Comparison of ENCODE assay signal across 25 cellular contexts in genomic region chr13:43239441-43239840, GRCh38.
DNase-seq lines count a peak whose midpoint lies in the region; ATAC-seq and TF ChIP-seq lines count a peak whose summit lies in the region.
"Had no signal": no experiment of that assay in that cellular context is flagged by ENCODE, and none has a peak within 500 bp of the region (broad histone marks: within the 10 kb centered on the region; RNA-seq: fewer than 3 reads in every experiment).

No MANE protein-coding gene starts in this region.

- H3K27ac ChIP-seq in left ventricle myocardium inferior (replicated peaks) (no peak overlapping the region), H9 (ENCODE audit: insufficient read length, low read depth, low read length) (no peak overlapping the region)
- H3K27ac ChIP-seq in CD4-positive, alpha-beta T cell (ENCODE audit: low read depth, low read length), result no peak overlapping the region
- H3K27ac ChIP-seq: 22Rv1, SJCRH30 had no signal

- no peaks in the 10 kb centered on the region for H3K79me2 ChIP-seq in H9 (ENCODE audit: insufficient read depth, low read length)

- no peak overlapping the region for H2AK5ac ChIP-seq in H9 (ENCODE audit: insufficient read length, low read length)

- POLR2A ChIA-PET in CD4-positive, alpha-beta T cell (lab: Charles Lee), result no interaction called here

- H2AFZ ChIP-seq in H9 (ENCODE audit: low read length), result no peak overlapping the region

- H2BK5ac ChIP-seq in H9 (ENCODE audit: insufficient read length, low read length), result no peak overlapping the region

- H3K9me3 ChIP-seq in left ventricle myocardium inferior (replicated peaks) (no peaks in the 10 kb centered on the region), H9 (ENCODE audit: control insufficient read depth, low read depth, low read length) (no peaks in the 10 kb centered on the region)
- H3K9me3 ChIP-seq in CD4-positive, alpha-beta T cell (ENCODE audit: control insufficient read depth, low read length), result no peaks in the 10 kb centered on the region
- H3K9me3 ChIP-seq: SJCRH30 had no signal

- no peak overlapping the region for H3K23ac ChIP-seq in H9 (ENCODE audit: insufficient read length, low read depth, low read length)

- TF ChIP-seq CTCF in fibroblast of mammary gland (conservative IDR thresholded peaks at IDR 0.05; ENCODE audit: control insufficient read depth, insufficient read depth, low read depth, low read length) (no peak), left ventricle myocardium inferior (IDR thresholded peaks at IDR 0.05; ENCODE audit: borderline replicate concordance) (no peak), H9 (conservative IDR thresholded peaks at IDR 0.05) (no peak)
- no peak for TF ChIP-seq CTCF in CD4-positive, alpha-beta T cell (IDR thresholded peaks at IDR 0.05)

- H3K27me3 ChIP-seq in left ventricle myocardium inferior (ENCODE audit: low read depth), result no peaks in the 10 kb centered on the region
- no peaks in the 10 kb centered on the region for H3K27me3 ChIP-seq in CD4-positive, alpha-beta T cell (ENCODE audit: control insufficient read depth, insufficient read depth, low read length)
- no peaks in the 10 kb centered on the region for H3K27me3 ChIP-seq in H9 (ENCODE audit: insufficient read depth, low read length)
- H3K27me3 ChIP-seq: SJCRH30 had no signal

- H4K8ac ChIP-seq in H9 (replicated peaks; ENCODE audit: insufficient read length, low read depth, low read length), result no peak overlapping the region

- H3K9me3 Mint-ChIP-seq in CD4-positive, alpha-beta T cell, result no peaks in the 10 kb centered on the region
- no peaks in the 10 kb centered on the region for H3K9me3 Mint-ChIP-seq in H9
- H3K9me3 Mint-ChIP-seq: CD8-positive, alpha-beta memory T cell had no signal

- no peak overlapping the region for H2BK20ac ChIP-seq in H9 (ENCODE audit: low read depth, low read length, poor library complexity, severe bottlenecking)

- no peak overlapping the region for H2BK120ac ChIP-seq in H9 (ENCODE audit: low read depth, low read length, poor library complexity, severe bottlenecking)

- H3K27ac Mint-ChIP-seq in CD4-positive, alpha-beta T cell, result no peak overlapping the region
- no peak overlapping the region for H3K27ac Mint-ChIP-seq in H9
- H3K27ac Mint-ChIP-seq: CD8-positive, alpha-beta memory T cell had no signal

- H4K5ac ChIP-seq in H9 (ENCODE audit: insufficient read length, low read depth, low read length), result no peak overlapping the region

- H3K9ac ChIP-seq in H9 (ENCODE audit: extremely low read depth, insufficient read length, low read length), result no peak overlapping the region

- no peak overlapping the region for H2BK15ac ChIP-seq in H9 (ENCODE audit: low read depth, low read length)

- H3K79me1 ChIP-seq in H9 (ENCODE audit: insufficient read depth, low read depth, low read length, poor library complexity, severe bottlenecking), result no peaks in the 10 kb centered on the region

- no peaks in the 10 kb centered on the region for H3K36me3 ChIP-seq in left ventricle myocardium inferior
- H3K36me3 ChIP-seq: SJCRH30 had no signal

- no peak overlapping the region for H3K4ac ChIP-seq in H9 (ENCODE audit: low read depth, low read length)

- CTCF ChIA-PET in CD4-positive, alpha-beta T cell (lab: Charles Lee), result no interaction called here

- no peak overlapping the region for H3K14ac ChIP-seq in H9 (ENCODE audit: insufficient read depth, low read length)

- peaks cover 10% of the 10 kb centered on the region for H3K27me3 Mint-ChIP-seq in CD4-positive, alpha-beta T cell
- H3K27me3 Mint-ChIP-seq in H9 (ENCODE audit: low read depth), result no peaks in the 10 kb centered on the region; the same call in 1 of the 2 replicates

- H3K4me1 ChIP-seq in left ventricle myocardium inferior (peaks cover 4% of the 10 kb centered on the region), H9 (ENCODE audit: insufficient read depth, low read length) (no peaks in the 10 kb centered on the region)

- H2BK12ac ChIP-seq in H9 (ENCODE audit: insufficient read length, low read depth, low read length), result no peak overlapping the region

- H4K91ac ChIP-seq in H9 (ENCODE audit: insufficient read length, low read depth, low read length), result no peak overlapping the region

- no peaks in the 10 kb centered on the region for H4K20me1 ChIP-seq in H9 (ENCODE audit: control insufficient read depth, insufficient read depth, insufficient read length)

- intact Hi-C loops in left ventricle myocardium inferior (cut with micrococcal nuclease), result no loop called here
- intact Hi-C loops in CD4-positive, alpha-beta T cell (cut with DNase I, micrococcal nuclease), result no loop called here

- H3K36me3 Mint-ChIP-seq in CD4-positive, alpha-beta T cell (ENCODE audit: low read depth), result no peaks in the 10 kb centered on the region
- no peaks in the 10 kb centered on the region for H3K36me3 Mint-ChIP-seq in H9 (ENCODE audit: insufficient read depth in 1 of 3, low read depth in 3 of 3)
- H3K36me3 Mint-ChIP-seq: CD8-positive, alpha-beta memory T cell had no signal

- H3K4me3 Mint-ChIP-seq in CD4-positive, alpha-beta T cell, result no peak overlapping the region
- H3K4me3 Mint-ChIP-seq in H9, result no peak overlapping the region
- H3K4me3 Mint-ChIP-seq: CD8-positive, alpha-beta memory T cell had no signal

- no peak overlapping the region for H3K4me2 ChIP-seq in H9 (ENCODE audit: insufficient read depth, insufficient read length, low read length)

- H3T11ph ChIP-seq in H9 (ENCODE audit: low read length), result no peak overlapping the region

- H3K23me2 ChIP-seq in H9 (ENCODE audit: insufficient read length, low read depth, low read length, poor library complexity, severe bottlenecking), result no peaks in the 10 kb centered on the region

- H3K4me3 ChIP-seq in fibroblast of mammary gland (ENCODE audit: control insufficient read depth, low read depth, low read length) (no peak overlapping the region), left ventricle myocardium inferior (no peak overlapping the region)
- H3K4me3 ChIP-seq: SJCRH30 had no signal

- ATAC-seq in CD4-positive, alpha-beta T cell (ENCODE audit: poor library complexity), result no peak
- ATAC-seq: Panc1 had no signal

- no peaks in the 10 kb centered on the region for H3K4me1 Mint-ChIP-seq in CD4-positive, alpha-beta T cell (ENCODE audit: low read depth)
- peaks cover 5% of the 10 kb centered on the region in 2 experiments; a peak in 2 of 4 replicates for H3K4me1 Mint-ChIP-seq in H9
- H3K4me1 Mint-ChIP-seq: CD8-positive, alpha-beta memory T cell had no signal

- no peak overlapping the region for H3K56ac ChIP-seq in H9 (ENCODE audit: insufficient read length, low read depth, low read length)

- H3K18ac ChIP-seq in H9 (ENCODE audit: insufficient read length, low read depth, low read length), result no peak overlapping the region

- peak; percentile 37 for DNase-seq in NCI-H82 (lab: John Stamatoyannopoulos, UW)
- no peak for DNase-seq in NCI-H82 treated with DMSO at 0.1 percent for 48 hours (lab: John Stamatoyannopoulos, UW; ENCODE audit: unreplicated experiment)
- peak; percentile 40 for DNase-seq in NCI-H69 (lab: John Stamatoyannopoulos, UW)
- peak; percentile 57 for DNase-seq in fibroblast of mammary gland (ENCODE audit: low read depth)
- DNase-seq in SHP77 treated with DMSO at 0.1 percent for 48 hours (lab: John Stamatoyannopoulos, UW), result no peak
- DNase-seq in left ventricle myocardium inferior, result no peak
- DNase-seq in CD4-positive, alpha-beta T cell, result no peak
- no peak for DNase-seq in H9
- DNase-seq: ACHN; C1 segment of cervical spinal cord; Calu3; CD8-positive, alpha-beta memory T cell; DMS153; GF-D8; KBM-7; MM.1S; NCI-H1092; NCI-H1436; NCI-H187 treated with DMSO at 0.1 percent for 48 hours; NCI-H2107; NCI-H446 treated with DMSO at 0.1 percent for 48 hours; NCI-H748 treated with DMSO at 0.1 percent for 48 hours; SJCRH30 had no signal

Comparison
In these comparisons a context has a peak if more than half of its experiments do, and no peak if none do; other contexts are left out.
1. DNase-seq: peak in NCI-H82 (single experiment), NCI-H69 (single experiment) and fibroblast of mammary gland (single experiment); none in NCI-H82 treated with DMSO at 0.1 percent for 48 hours (single experiment), SHP77 treated with DMSO at 0.1 percent for 48 hours (single experiment), left ventricle myocardium inferior (single experiment), CD4-positive, alpha-beta T cell (0 of 10) and H9 (single experiment).